8 cellular contexts compared by ENCODE assay signal in genomic region chr3:53348118-53348517, GRCh38. TPM values are rescaled to one million over a fixed set of nuclear protein-coding genes. Genes with fewer than 3 reads are reported as not detected.
DNase-seq lines count a peak whose midpoint lies in the region; ATAC-seq and TF ChIP-seq lines count a peak whose summit lies in the region.
"Not testable (repeated sequence)": the region's sequence is repeated elsewhere in the genome, so short reads cannot be mapped to it uniquely, and the experiment has no call there.

No MANE protein-coding gene starts in this region.

- not testable (repeated sequence) for ATAC-seq in stimulated activated naive CD8-positive, alpha-beta T cell treated with anti-CD3 and anti-CD28 coated beads, Interleukin-15, amount 100 ng/mL, for 72 hours

- not testable (repeated sequence) for TF ChIP-seq RAD21 in neural cell (conservative IDR thresholded peaks at IDR 0.05)

- peaks cover 21% of the 10 kb centered on the region for H3K4me1 Mint-ChIP-seq in endodermal cell
- peaks cover 28% of the 10 kb centered on the region for H3K4me1 Mint-ChIP-seq in stimulated activated naive CD8-positive, alpha-beta T cell treated with anti-CD3 and anti-CD28 coated beads, Interleukin-15, amount 100 ng/mL, for 72 hours

- H3K27ac Mint-ChIP-seq in endodermal cell, result peak overlapping the region; percentile 99
- peak overlapping the region; percentile 97 to 98 for H3K27ac Mint-ChIP-seq in stimulated activated naive CD8-positive, alpha-beta T cell treated with anti-CD3 and anti-CD28 coated beads, Interleukin-15, amount 100 ng/mL, for 72 hours

- H3K4me3 Mint-ChIP-seq in endodermal cell, result peak overlapping the region; percentile 99
- H3K4me3 Mint-ChIP-seq in stimulated activated naive CD8-positive, alpha-beta T cell treated with anti-CD3 and anti-CD28 coated beads, Interleukin-15, amount 100 ng/mL, for 72 hours, result peak overlapping the region; percentile 99 to 100

- not testable (repeated sequence) for H3K9me3 ChIP-seq in SU-DHL-6 (ENCODE audit: insufficient read depth, low read length); adipocyte (ENCODE audit: control insufficient read depth, low read length); endodermal cell (ENCODE audit: control insufficient read depth, low read length); iPS-20b (ENCODE audit: insufficient read depth, low read depth, low read length); neural cell (ENCODE audit: low read length)

- WGBS in endodermal cell (ENCODE audit: insufficient coverage in 1 of 2, insufficient read length in 1 of 2), 2 experiments, result 91 to 93% methylated on average over 19 of the region's 19 CpGs

- peaks cover 35% of the 10 kb centered on the region for H3K4me1 ChIP-seq in adipocyte (ENCODE audit: control insufficient read depth, insufficient read depth, low read length)
- not testable (repeated sequence) for H3K4me1 ChIP-seq in endodermal cell (ENCODE audit: control insufficient read depth, insufficient read depth, low read length); iPS-20b (ENCODE audit: insufficient read depth, low read length)

- H3K9ac ChIP-seq in SU-DHL-6 (ENCODE audit: low read length) (peak overlapping the region; percentile 84), adipocyte (ENCODE audit: low read length) (peak overlapping the region; percentile 99), endodermal cell (ENCODE audit: extremely low read depth, low read length, poor library complexity, severe bottlenecking) (peak overlapping the region; percentile 96), iPS-20b (ENCODE audit: low read depth, low read length) (peak overlapping the region; percentile 98), neural cell (ENCODE audit: low read length) (peak overlapping the region; percentile 99)

- H3K27ac ChIP-seq in SU-DHL-6 (ENCODE audit: low read depth, low read length), result not testable (repeated sequence)
- H3K27ac ChIP-seq in endodermal cell (ENCODE audit: low read depth, low read length) (peak overlapping the region; percentile 93), iPS-20b (ENCODE audit: low read length) (peak overlapping the region; percentile 84), neural cell (ENCODE audit: low read length) (peak overlapping the region; percentile 93)

- not testable (repeated sequence) for DNase-seq in AG09309 (ENCODE audit: low read depth); HFF-Myc (ENCODE audit: extremely low read depth, low read depth); adipocyte (ENCODE audit: low read depth); stimulated activated naive CD8-positive, alpha-beta T cell treated with anti-CD3 and anti-CD28 coated beads, Interleukin-15, amount 100 ng/mL, for 72 hours
- DNase-seq in endodermal cell, result peak; percentile 42

- peaks cover 13% of the 10 kb centered on the region for H3K36me3 Mint-ChIP-seq in endodermal cell (ENCODE audit: low read depth)

- not testable (repeated sequence) for H3F3A ChIP-seq in SU-DHL-6 (ENCODE audit: insufficient read depth); neural cell (ENCODE audit: insufficient read depth, low read length, poor library complexity, severe bottlenecking)

- peak overlapping the region; percentile 98 for H2AFZ ChIP-seq in SU-DHL-6 (ENCODE audit: low read depth, low read length, severe bottlenecking)
- peak overlapping the region; percentile 99 for H2AFZ ChIP-seq in neural cell (ENCODE audit: low read depth, low read length)

- not testable (repeated sequence) for H3K27me3 ChIP-seq in SU-DHL-6 (ENCODE audit: low read length); adipocyte (replicated peaks; ENCODE audit: control insufficient read depth, insufficient read depth, low read length); endodermal cell (ENCODE audit: control insufficient read depth, insufficient read depth, low read length, poor library complexity, severe bottlenecking); iPS-20b (ENCODE audit: insufficient read depth, low read length); neural cell (ENCODE audit: insufficient read depth, low read depth, low read length)

- H3K9me3 Mint-ChIP-seq in endodermal cell; stimulated activated naive CD8-positive, alpha-beta T cell treated with anti-CD3 and anti-CD28 coated beads, Interleukin-15, amount 100 ng/mL, for 72 hours: not testable (repeated sequence)

- H4K20me1 ChIP-seq in SU-DHL-6 (ENCODE audit: low read depth, low read length); neural cell (ENCODE audit: insufficient read depth): not testable (repeated sequence)

- H3K9me2 ChIP-seq in SU-DHL-6 (replicated peaks; ENCODE audit: insufficient read depth, low read length); neural cell (ENCODE audit: insufficient read depth, low read length): not testable (repeated sequence)

- H3K27me3 Mint-ChIP-seq in endodermal cell (ENCODE audit: insufficient read depth); stimulated activated naive CD8-positive, alpha-beta T cell treated with anti-CD3 and anti-CD28 coated beads, Interleukin-15, amount 100 ng/mL, for 72 hours: not testable (repeated sequence)

- H3K79me2 ChIP-seq in SU-DHL-6 (ENCODE audit: insufficient read depth, low read length) (peaks cover 35% of the 10 kb centered on the region), neural cell (replicated peaks; ENCODE audit: insufficient read depth, low read length) (peaks cover 32% of the 10 kb centered on the region)

- H3K4me2 ChIP-seq in SU-DHL-6 (ENCODE audit: low read depth, low read length, poor library complexity, severe bottlenecking), result peak overlapping the region; percentile 64
- H3K4me2 ChIP-seq in neural cell (ENCODE audit: low read length), result peak overlapping the region; percentile 93

- H3K36me3 ChIP-seq in SU-DHL-6 (ENCODE audit: low read length); adipocyte (ENCODE audit: control insufficient read depth, insufficient read depth, low read length, severe bottlenecking); neural cell (ENCODE audit: insufficient read depth, low read length): not testable (repeated sequence)
- H3K36me3 ChIP-seq in endodermal cell (ENCODE audit: control insufficient read depth, insufficient read depth, low read length) (peaks cover 17% of the 10 kb centered on the region), iPS-20b (ENCODE audit: insufficient read depth, low read depth, low read length) (peaks cover 11% of the 10 kb centered on the region)

- TF ChIP-seq CTCF in AG09309 (IDR thresholded peaks at IDR 0.05; ENCODE audit: control insufficient read depth, insufficient read depth, low read depth, low read length, missing control alignments); HFF-Myc (IDR thresholded peaks at IDR 0.05; ENCODE audit: low read depth, low read length, missing control alignments); SU-DHL-6 (IDR thresholded peaks at IDR 0.05; ENCODE audit: insufficient read depth, low read length, poor library complexity, severe bottlenecking); endodermal cell (conservative IDR thresholded peaks at IDR 0.05); neural cell (IDR thresholded peaks at IDR 0.05; ENCODE audit: poor library complexity, severe bottlenecking): not testable (repeated sequence)

- H3K4me3 ChIP-seq in AG09309 (ENCODE audit: control insufficient read depth, low read depth, low read length), result peak overlapping the region; percentile 92
- H3K4me3 ChIP-seq in HFF-Myc (replicated peaks; ENCODE audit: low read depth, low read length), result peak overlapping the region; percentile 98
- H3K4me3 ChIP-seq in SU-DHL-6 (ENCODE audit: insufficient read depth, low read length, poor library complexity, severe bottlenecking), result peak overlapping the region; percentile 49
- H3K4me3 ChIP-seq in adipocyte (ENCODE audit: low read length), result peak overlapping the region; percentile 97
- H3K4me3 ChIP-seq in endodermal cell (ENCODE audit: low read length), result peak overlapping the region; percentile 91
- H3K4me3 ChIP-seq in iPS-20b (ENCODE audit: low read length), result peak overlapping the region; percentile 89
- H3K4me3 ChIP-seq in neural cell (ENCODE audit: low read length), result peak overlapping the region; percentile 95

- TF ChIP-seq EP300 in neural cell (conservative IDR thresholded peaks at IDR 0.05; ENCODE audit: poor library complexity, severe bottlenecking), result not testable (repeated sequence)

RNA-seq across cellular contexts. Expression of gene DCP1A, which starts 0.8 kb away (rescaled TPM):
- 10 to 100 TPM; 26.8 to 36.3 TPM for total RNA-seq in endodermal cell
- polyA plus RNA-seq in endodermal cell (2013, experiment 1 of 2), result 30.5 TPM
- polyA plus RNA-seq in endodermal cell (2013, experiment 2 of 2), result 29.4 TPM
- 12.5 and 14.3 TPM in 2 replicates for polyA plus RNA-seq in neural cell
- polyA minus RNA-seq in neural cell, result 29.9 and 39.7 TPM in 2 replicates
